ENCODE assay signal across 37 cellular contexts in the genomic region with DNA sequence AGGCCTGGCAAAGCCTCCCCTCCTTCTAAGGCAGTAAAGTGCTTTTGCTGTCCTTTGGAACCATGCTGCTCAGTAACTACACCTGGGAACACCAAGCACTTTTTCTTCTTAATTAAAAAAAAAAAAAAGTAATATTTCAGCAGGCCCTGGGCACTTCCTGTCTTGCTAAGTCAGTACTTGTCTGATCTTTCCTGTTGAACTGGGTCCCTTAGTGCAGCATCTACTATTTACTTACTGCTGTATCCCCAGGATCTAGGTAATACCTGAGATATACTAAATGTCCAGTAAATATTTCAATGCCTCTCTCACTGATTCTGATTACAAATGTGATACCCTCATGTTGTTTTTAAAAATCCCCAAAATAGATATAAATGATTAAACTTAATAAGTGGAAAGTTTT.
DNase-seq lines count a peak whose midpoint lies in the region; ATAC-seq, FAIRE-seq and TF ChIP-seq lines count a peak whose summit lies in the region.
"Had no signal": no experiment of that assay in that cellular context is flagged by ENCODE, and none has a peak within 500 bp of the region (broad histone marks: within the 10 kb centered on the region; RNA-seq: fewer than 3 reads in every experiment).

No MANE protein-coding gene starts in this region.

- no peak for ATAC-seq in natural killer cell
- no peak for ATAC-seq in GM21528 (IDR thresholded peaks at IDR 0.05; ENCODE audit: low FRiP score, unreplicated experiment)
- ATAC-seq in HG02588 (IDR thresholded peaks at IDR 0.05; ENCODE audit: unreplicated experiment) = no peak
- ATAC-seq: GM12878; lower lobe of right lung; mucosa of descending colon; sciatic nerve; stimulated activated naive CD8-positive, alpha-beta T cell treated with anti-CD3 and anti-CD28 coated beads, Interleukin-15, amount 100 ng/mL, for 72 hours had no signal

- no peaks in the 10 kb centered on the region for H3K36me3 Mint-ChIP-seq in natural killer cell
- H3K36me3 Mint-ChIP-seq: activated naive CD8-positive, alpha-beta T cell treated with anti-CD3 and anti-CD28 coated beads for 36 hours had no signal

- H3K27ac ChIP-seq in breast epithelium (peak overlapping the region; percentile 74 to 84), keratinocyte (ENCODE audit: control insufficient read depth, insufficient read depth, low read length) (peak overlapping the region; percentile 42), prostate gland (peak overlapping the region; percentile 58 to 62)
- H3K27ac ChIP-seq: coronary artery, lower lobe of right lung, SJSA1, thyroid gland, WERI-Rb-1 had no signal

- H3K4me3 Mint-ChIP-seq in natural killer cell = no peak overlapping the region
- H3K4me3 Mint-ChIP-seq: activated CD4-positive, alpha-beta T cell treated with anti-CD3 and anti-CD28 coated beads, Interleukin-2, amount 10 ng/mL, durations not matched to agents 7 days and 5 days; activated naive CD8-positive, alpha-beta T cell treated with anti-CD3 and anti-CD28 coated beads for 36 hours; H9; stimulated activated naive CD8-positive, alpha-beta T cell treated with anti-CD3 and anti-CD28 coated beads, Interleukin-15, amount 100 ng/mL, for 72 hours had no signal

- DNase-seq in breast epithelium (ENCODE audit: low spot score in 2 of 2) = peak in 1 of 2 donors; percentile 30
- DNase-seq in keratinocyte (ENCODE audit: low read depth, low spot score) = no peak
- DNase-seq in prostate gland (ENCODE audit: low spot score) = no peak
- no peak for DNase-seq in natural killer cell
- DNase-seq in GM12891 (ENCODE audit: insufficient read length, low spot score) = no peak
- DNase-seq: ACHN; activated CD4-positive, alpha-beta T cell treated with anti-CD3 and anti-CD28 coated beads, Interleukin-2, amount 10 ng/mL, durations not matched to agents 7 days and 5 days; activated effector memory CD4-positive, alpha-beta T cell treated with anti-CD3 and anti-CD28 coated beads, Interleukin-2, amount 50 U/mL, for 16 hours; activated naive CD8-positive, alpha-beta T cell treated with anti-CD3 and anti-CD28 coated beads for 36 hours; activated T-cell treated with anti-CD3 and anti-CD28 coated beads, Interleukin-2, amount 50 U/mL, for 1 hour; aorta; BE2C; caudate nucleus; effector CD8-positive, alpha-beta T cell; erythroblast; foreskin melanocyte; H9; KG1; kidney glomerular epithelial cell; lower lobe of right lung; mucosa of descending colon; NCI-H1436 treated with DMSO at 0.1 percent for 48 hours; NCI-H2171; posterior cingulate gyrus; stimulated activated CD8-positive, alpha-beta memory T cell treated with anti-CD3 and anti-CD28 coated beads, Interleukin-4, amount 100 ng/mL, for 48 hours; stimulated activated naive CD8-positive, alpha-beta T cell treated with anti-CD3 and anti-CD28 coated beads, Interleukin-15, amount 100 ng/mL, for 72 hours; T-helper 9 cell; thyroid gland; WERI-Rb-1 had no signal

- no peaks in the 10 kb centered on the region for H3K9me3 ChIP-seq in Loucy (ENCODE audit: insufficient read depth, low read depth, low read length)
- no peaks in the 10 kb centered on the region for H3K9me3 ChIP-seq in breast epithelium
- H3K9me3 ChIP-seq in keratinocyte (ENCODE audit: control insufficient read depth, low read depth, low read length) = no peaks in the 10 kb centered on the region
- no peaks in the 10 kb centered on the region for H3K9me3 ChIP-seq in prostate gland
- H3K9me3 ChIP-seq: BE2C, lower lobe of right lung, mucosa of descending colon, SJSA1, thyroid gland had no signal

- no peaks in the 10 kb centered on the region for H3K9me1 ChIP-seq in keratinocyte (ENCODE audit: control insufficient read depth, extremely low read depth, insufficient read depth, low read length)

- FAIRE-seq in keratinocyte (lab: Jason Lieb, UNC) = no peak
- no peak for FAIRE-seq in GM12891 (lab: Jason Lieb, UNC)
- FAIRE-seq: GM12878, HTR-8/SVneo had no signal

- H3F3A ChIP-seq in Loucy (ENCODE audit: low read depth) = no peaks in the 10 kb centered on the region

- no peaks in the 10 kb centered on the region for H3K4me1 Mint-ChIP-seq in natural killer cell
- H3K4me1 Mint-ChIP-seq: activated CD4-positive, alpha-beta T cell treated with anti-CD3 and anti-CD28 coated beads, Interleukin-2, amount 10 ng/mL, durations not matched to agents 7 days and 5 days; activated naive CD8-positive, alpha-beta T cell treated with anti-CD3 and anti-CD28 coated beads for 36 hours; stimulated activated naive CD8-positive, alpha-beta T cell treated with anti-CD3 and anti-CD28 coated beads, Interleukin-15, amount 100 ng/mL, for 72 hours had no signal

- no peaks in the 10 kb centered on the region for H3K79me2 ChIP-seq in Loucy (ENCODE audit: insufficient read depth, low read length)
- H3K79me2 ChIP-seq in keratinocyte (ENCODE audit: control insufficient read depth, insufficient read depth, low read length) = no peaks in the 10 kb centered on the region

- dilution Hi-C loops in keratinocyte (cut with MboI; ENCODE audit: extremely low pct_ligation_motif_present, low sequenced_read_pairs) = no loop called here

- intact Hi-C loops in breast epithelium (cut with DNase I; ENCODE audit: low total_unique reads) = no loop called here
- intact Hi-C loops in prostate gland (cut with DNase I) = no loop called here
- intact Hi-C loops in natural killer cell (cut with micrococcal nuclease) = no loop called here

- H3K27ac Mint-ChIP-seq in natural killer cell = no peak overlapping the region
- H3K27ac Mint-ChIP-seq: activated CD4-positive, alpha-beta T cell treated with anti-CD3 and anti-CD28 coated beads, Interleukin-2, amount 10 ng/mL, durations not matched to agents 7 days and 5 days; activated naive CD8-positive, alpha-beta T cell treated with anti-CD3 and anti-CD28 coated beads for 36 hours; stimulated activated naive CD8-positive, alpha-beta T cell treated with anti-CD3 and anti-CD28 coated beads, Interleukin-15, amount 100 ng/mL, for 72 hours had no signal

- H3K4me2 ChIP-seq in Loucy (ENCODE audit: low read depth, low read length, poor library complexity, severe bottlenecking) (no peak overlapping the region), keratinocyte (ENCODE audit: control insufficient read depth, extremely low read depth, insufficient read depth, low read depth, low read length) (peak overlapping the region; percentile 52)

- H3K9me2 ChIP-seq in Loucy (replicated peaks; ENCODE audit: low read depth, low read length) = no peaks in the 10 kb centered on the region

- no peak for TF ChIP-seq POLR2A in breast epithelium (IDR thresholded peaks at IDR 0.05)
- TF ChIP-seq POLR2A in prostate gland (IDR thresholded peaks at IDR 0.05) = no peak
- TF ChIP-seq POLR2A in GM12891 (IDR thresholded peaks at IDR 0.05; ENCODE audit: low read depth, low read length) = no peak

- H3K27me3 Mint-ChIP-seq in natural killer cell (ENCODE audit: low read depth in 2 of 2) = peaks cover 0 to 4% of the 10 kb centered on the region in 2 donors
- H3K27me3 Mint-ChIP-seq: activated CD4-positive, alpha-beta T cell treated with anti-CD3 and anti-CD28 coated beads, Interleukin-2, amount 10 ng/mL, durations not matched to agents 7 days and 5 days had no signal

- H3K27me3 ChIP-seq in Loucy (ENCODE audit: insufficient read depth, low read length, poor library complexity, severe bottlenecking) (no peaks in the 10 kb centered on the region), breast epithelium (no peaks in the 10 kb centered on the region), keratinocyte (ENCODE audit: control insufficient read depth, extremely low read depth, insufficient read depth, low read length) (no peaks in the 10 kb centered on the region), prostate gland (replicated peaks; ENCODE audit: insufficient read depth) (no peaks in the 10 kb centered on the region)
- H3K27me3 ChIP-seq: BE2C, SJSA1, thyroid gland had no signal

- H3K9me3 Mint-ChIP-seq in natural killer cell = no peaks in the 10 kb centered on the region
- H3K9me3 Mint-ChIP-seq: activated CD4-positive, alpha-beta T cell treated with anti-CD3 and anti-CD28 coated beads, Interleukin-2, amount 10 ng/mL, durations not matched to agents 7 days and 5 days; activated naive CD8-positive, alpha-beta T cell treated with anti-CD3 and anti-CD28 coated beads for 36 hours; H9; stimulated activated naive CD8-positive, alpha-beta T cell treated with anti-CD3 and anti-CD28 coated beads, Interleukin-15, amount 100 ng/mL, for 72 hours had no signal

- H3K36me3 ChIP-seq in Loucy (ENCODE audit: insufficient read depth, low read length) = no peaks in the 10 kb centered on the region
- no peaks in the 10 kb centered on the region for H3K36me3 ChIP-seq in breast epithelium
- H3K36me3 ChIP-seq in keratinocyte (ENCODE audit: control insufficient read depth in 2 of 2, extremely low read depth in 1 of 2, insufficient read depth in 2 of 2, low read length in 2 of 2) = no peaks in the 10 kb centered on the region
- H3K36me3 ChIP-seq in prostate gland = no peaks in the 10 kb centered on the region
- H3K36me3 ChIP-seq: BE2C, lower lobe of right lung, SJSA1, thyroid gland, WERI-Rb-1 had no signal

- TF ChIP-seq CTCF in Loucy (conservative IDR thresholded peaks at IDR 0.05; ENCODE audit: low read length) (no peak), breast epithelium (IDR thresholded peaks at IDR 0.05) (no peak), keratinocyte (optimal IDR thresholded peaks at IDR 0.05 in 1 of 3, IDR thresholded peaks at IDR 0.05 in 1 of 3, conservative IDR thresholded peaks at IDR 0.05 in 1 of 3; ENCODE audit: extremely low read depth in 1 of 3, insufficient read depth in 2 of 3, low read length in 3 of 3) (no peak), prostate gland (IDR thresholded peaks at IDR 0.05) (no peak), natural killer cell (IDR thresholded peaks at IDR 0.05) (no peak)

- peak overlapping the region; percentile 75; the same call in 1 of the 2 replicates for H2AFZ ChIP-seq in Loucy (ENCODE audit: low read length)
- peak overlapping the region; percentile 98 for H2AFZ ChIP-seq in keratinocyte (ENCODE audit: control insufficient read depth, low read length)

- H3K4me1 ChIP-seq in Loucy (ENCODE audit: insufficient read depth, low read length, poor library complexity, severe bottlenecking) = peaks cover 4% of the 10 kb centered on the region
- H3K4me1 ChIP-seq in breast epithelium = peaks cover 3 to 4% of the 10 kb centered on the region in 2 donors
- peaks cover 22% of the 10 kb centered on the region for H3K4me1 ChIP-seq in keratinocyte (ENCODE audit: control insufficient read depth, extremely low read depth, insufficient read depth, low read length)
- peaks cover 9% of the 10 kb centered on the region for H3K4me1 ChIP-seq in prostate gland (replicated peaks)
- H3K4me1 ChIP-seq: BE2C, lower lobe of right lung, SJSA1 had no signal

- no peak overlapping the region for H3K9ac ChIP-seq in Loucy (ENCODE audit: low read depth, low read length, poor library complexity, severe bottlenecking)
- peak overlapping the region; percentile 10 for H3K9ac ChIP-seq in keratinocyte (ENCODE audit: control insufficient read depth, extremely low read depth, insufficient read depth, low read length)

- H4K20me1 ChIP-seq in Loucy (ENCODE audit: insufficient read depth, low read length, poor library complexity, severe bottlenecking) (no peaks in the 10 kb centered on the region), keratinocyte (ENCODE audit: control insufficient read depth, extremely low read depth, insufficient read depth, low read length) (no peaks in the 10 kb centered on the region)

- no peak overlapping the region for H3K4me3 ChIP-seq in Loucy (ENCODE audit: low read length, poor library complexity, severe bottlenecking)
- H3K4me3 ChIP-seq in breast epithelium = no peak overlapping the region
- no peak overlapping the region for H3K4me3 ChIP-seq in keratinocyte (ENCODE audit: control insufficient read depth in 2 of 3, extremely low read depth in 1 of 3, insufficient read depth in 2 of 3, low read depth in 1 of 3, low read length in 3 of 3)
- no peak overlapping the region for H3K4me3 ChIP-seq in prostate gland
- H3K4me3 ChIP-seq: coronary artery, GM12878, lower lobe of right lung, mucosa of descending colon, SJSA1, thyroid gland had no signal
